Comparison of ENCODE assay signal across 8 cellular contexts in genomic region chr6:146857960-146858308, GRCh38.
DNase-seq lines count a peak whose midpoint lies in the region; ATAC-seq, FAIRE-seq and TF ChIP-seq lines count a peak whose summit lies in the region.

No MANE protein-coding gene starts in this region.

- H3K27me3 ChIP-seq in astrocyte (ENCODE audit: insufficient read depth, low read length) (no peaks in the 10 kb centered on the region), kidney epithelial cell (ENCODE audit: control insufficient read depth, insufficient read depth, low read length) (no peaks in the 10 kb centered on the region), upper lobe of left lung (no peaks in the 10 kb centered on the region)

- no peaks in the 10 kb centered on the region for H3K79me2 ChIP-seq in astrocyte (ENCODE audit: insufficient read depth, low read length)

- no peak for DNase-seq in AG09309 (ENCODE audit: low read depth)
- peak; percentile 48 for DNase-seq in HuH-7 (ENCODE audit: low spot score)
- DNase-seq in astrocyte (ENCODE audit: low read depth) = no peak
- no peak for DNase-seq in kidney epithelial cell (ENCODE audit: low read depth)
- no peak for DNase-seq in upper lobe of left lung
- no peak for DNase-seq in CD1c-positive myeloid dendritic cell (ENCODE audit: extremely low spot score)
- no peak for DNase-seq in amniotic stem cell (lab: John Stamatoyannopoulos, UW)

- H3K36me3 Mint-ChIP-seq in astrocyte (ENCODE audit: low read depth, unreplicated experiment) = peaks cover 4% of the 10 kb centered on the region

- H2AFZ ChIP-seq in astrocyte (ENCODE audit: low read depth, low read length) = peak overlapping the region; percentile 71

- H3K9me3 ChIP-seq in astrocyte (ENCODE audit: insufficient read depth, low read depth, low read length) = no peaks in the 10 kb centered on the region
- H3K9me3 ChIP-seq in upper lobe of left lung = no peaks in the 10 kb centered on the region

- peaks cover 11% of the 10 kb centered on the region for H3K4me1 Mint-ChIP-seq in astrocyte (ENCODE audit: low read depth, unreplicated experiment)

- WGBS in upper lobe of left lung, 2 donors = 58 to 67% methylated on average over 4 of the region's 4 CpGs

- peaks cover under 1% of the 10 kb centered on the region for H3K9me3 Mint-ChIP-seq in astrocyte (ENCODE audit: unreplicated experiment)

- H3K4me3 Mint-ChIP-seq in astrocyte (ENCODE audit: unreplicated experiment) = peak overlapping the region; percentile 68

- H3K27ac Mint-ChIP-seq in astrocyte (ENCODE audit: unreplicated experiment) = no peak overlapping the region

- H3K36me3 ChIP-seq in astrocyte (ENCODE audit: insufficient read depth, low read length) = no peaks in the 10 kb centered on the region
- H3K36me3 ChIP-seq in kidney epithelial cell (ENCODE audit: control insufficient read depth, insufficient read depth, low read length) = no peaks in the 10 kb centered on the region
- H3K36me3 ChIP-seq in upper lobe of left lung = no peaks in the 10 kb centered on the region

- no peak for TF ChIP-seq EP300 in upper lobe of left lung (IDR thresholded peaks at IDR 0.05)

- H3K27me3 Mint-ChIP-seq in astrocyte (ENCODE audit: low read depth, unreplicated experiment) = peaks cover 1% of the 10 kb centered on the region

- no peak for TF ChIP-seq POLR2A in upper lobe of left lung (IDR thresholded peaks at IDR 0.05)

- H3K27ac ChIP-seq in astrocyte (ENCODE audit: low read depth, low read length) (no peak overlapping the region), upper lobe of left lung (peak overlapping the region in 3 of 4 donors; percentile 25 to 52 (median 50))

- peaks cover 6% of the 10 kb centered on the region for H3K4me1 ChIP-seq in astrocyte (ENCODE audit: insufficient read depth, low read length)
- peaks cover 0 to 3% (median 0%) of the 10 kb centered on the region in 4 donors for H3K4me1 ChIP-seq in upper lobe of left lung

- H4K20me1 ChIP-seq in astrocyte (ENCODE audit: insufficient read depth, low read length) = no peaks in the 10 kb centered on the region

- no peak for TF ChIP-seq CTCF in AG09309 (IDR thresholded peaks at IDR 0.05; ENCODE audit: control insufficient read depth, insufficient read depth, low read depth, low read length, missing control alignments)
- no peak for TF ChIP-seq CTCF in astrocyte (IDR thresholded peaks at IDR 0.05; ENCODE audit: insufficient read depth, low read depth, low read length)
- no peak for TF ChIP-seq CTCF in kidney epithelial cell (IDR thresholded peaks at IDR 0.05; ENCODE audit: insufficient read depth, low read length, poor library complexity, severe bottlenecking)
- TF ChIP-seq CTCF in upper lobe of left lung (IDR thresholded peaks at IDR 0.05) = no peak

- FAIRE-seq in astrocyte (lab: Jason Lieb, UNC) = no peak

- ATAC-seq in GM19438 (IDR thresholded peaks at IDR 0.05; ENCODE audit: low read depth, unreplicated experiment) (peak; percentile 44), upper lobe of left lung (ENCODE audit: low FRiP score in 2 of 2) (peak in 1 of 2 donors; percentile 38)

- peak overlapping the region; percentile 54 for H3K9ac ChIP-seq in astrocyte (ENCODE audit: low read length)

- peak overlapping the region; percentile 16; the same call in 1 of the 2 replicates for H3K4me3 ChIP-seq in AG09309 (ENCODE audit: control insufficient read depth, low read depth, low read length)
- H3K4me3 ChIP-seq in astrocyte (ENCODE audit: insufficient read depth, low read depth, low read length) = peak overlapping the region; percentile 53
- peak overlapping the region; percentile 29 for H3K4me3 ChIP-seq in kidney epithelial cell (ENCODE audit: low read depth, low read length)
- peak overlapping the region in 3 of 4 donors; percentile 10 to 44 (median 31) for H3K4me3 ChIP-seq in upper lobe of left lung

- H3K4me2 ChIP-seq in astrocyte (ENCODE audit: low read length) = peak overlapping the region; percentile 86
